ENCODE assay signal across 8 cellular contexts in genomic region chr17:62704381-62704971, GRCh38.
A peak's percentile ranks its signal among the peaks of the same experiment; 100 is the strongest.
DNase-seq lines count a peak whose midpoint lies in the region; ATAC-seq and TF ChIP-seq lines count a peak whose summit lies in the region.

No MANE protein-coding gene starts in this region.

- peak overlapping the region; percentile 74 for H3K4me3 Mint-ChIP-seq in natural killer cell treated with Interleukin-12 subunit alpha and Interleukin-12 subunit beta and Interleukin-15 and Interleukin-18, amount 100 ng/mL, for 72 hours

- TF ChIP-seq CTCF in esophagus muscularis mucosa (IDR thresholded peaks at IDR 0.05): no peak

- peaks cover 0 to 5% (median 0%) of the 10 kb centered on the region in 4 donors for H3K27me3 ChIP-seq in esophagus muscularis mucosa

- no peak for TF ChIP-seq POLR2A in esophagus muscularis mucosa (IDR thresholded peaks at IDR 0.05; ENCODE audit: low read depth)

- 18% methylated on average over 14 of the region's 31 CpGs for WGBS in esophagus muscularis mucosa

- peak overlapping the region; percentile 65 to 90 (median 72) for H3K4me3 ChIP-seq in esophagus muscularis mucosa

- no peaks in the 10 kb centered on the region for H3K9me3 Mint-ChIP-seq in natural killer cell treated with Interleukin-12 subunit alpha and Interleukin-12 subunit beta and Interleukin-15 and Interleukin-18, amount 100 ng/mL, for 72 hours

- H3K27ac ChIP-seq in esophagus muscularis mucosa (replicated peaks in 1 of 4): peak overlapping the region; percentile 61 to 82 (median 74)

- H3K4me1 ChIP-seq in esophagus muscularis mucosa: peaks cover 20 to 29% (median 26%) of the 10 kb centered on the region in 4 donors

- in situ Hi-C loops in G401 (cut with HindIII; ENCODE audit: low sequenced_read_pairs): no loop called here

- DNase-seq in A172 (ENCODE audit: low spot score): peak; percentile 48
- no peak for DNase-seq in esophagus muscularis mucosa (ENCODE audit: extremely low spot score)
- DNase-seq in natural killer cell treated with Interleukin-12 subunit alpha and Interleukin-12 subunit beta and Interleukin-15 and Interleukin-18, amount 100 ng/mL, for 72 hours (ENCODE audit: low spot score): no peak
- DNase-seq in G401 (ENCODE audit: low spot score): no peak
- no peak for DNase-seq in cerebellum (ENCODE audit: low spot score)

- no peaks in the 10 kb centered on the region for H3K36me3 ChIP-seq in esophagus muscularis mucosa

- ATAC-seq in GM21723 (IDR thresholded peaks at IDR 0.05; ENCODE audit: unreplicated experiment) (peak; percentile 14), SK-N-SH treated with all-trans-retinoic acid at 6 μM for 48 hours (peak; percentile 2), HG02623 (IDR thresholded peaks at IDR 0.05; ENCODE audit: unreplicated experiment) (no peak)
- no peak for ATAC-seq in natural killer cell treated with Interleukin-12 subunit alpha and Interleukin-12 subunit beta and Interleukin-15 and Interleukin-18, amount 100 ng/mL, for 72 hours

- H3K4me1 Mint-ChIP-seq in natural killer cell treated with Interleukin-12 subunit alpha and Interleukin-12 subunit beta and Interleukin-15 and Interleukin-18, amount 100 ng/mL, for 72 hours (ENCODE audit: low read depth in 2 of 2): peaks cover 3 to 6% of the 10 kb centered on the region in 2 donors

- intact Hi-C loops in esophagus muscularis mucosa (cut with DNase I): loop anchor here (2.0 to 10.0 kb wide), 2 partner anchors 264 to 370 kb away; no protein-coding TSS in a partner anchor

- TF ChIP-seq EP300 in esophagus muscularis mucosa (IDR thresholded peaks at IDR 0.05): no peak

- no peaks in the 10 kb centered on the region for H3K36me3 Mint-ChIP-seq in natural killer cell treated with Interleukin-12 subunit alpha and Interleukin-12 subunit beta and Interleukin-15 and Interleukin-18, amount 100 ng/mL, for 72 hours

- no peak overlapping the region for H3K27ac Mint-ChIP-seq in natural killer cell treated with Interleukin-12 subunit alpha and Interleukin-12 subunit beta and Interleukin-15 and Interleukin-18, amount 100 ng/mL, for 72 hours

- H3K27me3 Mint-ChIP-seq in natural killer cell treated with Interleukin-12 subunit alpha and Interleukin-12 subunit beta and Interleukin-15 and Interleukin-18, amount 100 ng/mL, for 72 hours: peaks cover 3 to 15% of the 10 kb centered on the region in 2 donors

- peaks cover 0 to 8% (median 6%) of the 10 kb centered on the region in 4 donors for H3K9me3 ChIP-seq in esophagus muscularis mucosa

TF ChIP-seq in SK-N-SH treated with all-trans-retinoic acid at 6 μM for 48 hours, 23 proteins besides CTCF, POLR2A, EP300 and RAD21:
- TF ChIP-seq SNAI2 (CRISPR knock-in tag; IDR thresholded peaks at IDR 0.05) (no peak), ESRRG (CRISPR knock-in tag; IDR thresholded peaks at IDR 0.05) (0 out of 2 replicates have a peak, but pooled peaks have one; percentile 44), TOX (CRISPR knock-in tag; IDR thresholded peaks at IDR 0.05; ENCODE audit: borderline replicate concordance) (no peak), RARB (CRISPR knock-in tag; IDR thresholded peaks at IDR 0.05) (no peak), TCF4 (CRISPR knock-in tag; IDR thresholded peaks at IDR 0.05; ENCODE audit: borderline replicate concordance) (no peak), OSR1 (CRISPR knock-in tag; IDR thresholded peaks at IDR 0.05) (no peak), ZNF8 (CRISPR knock-in tag; IDR thresholded peaks at IDR 0.05) (no peak)
- TF ChIP-seq, protein P1, sequence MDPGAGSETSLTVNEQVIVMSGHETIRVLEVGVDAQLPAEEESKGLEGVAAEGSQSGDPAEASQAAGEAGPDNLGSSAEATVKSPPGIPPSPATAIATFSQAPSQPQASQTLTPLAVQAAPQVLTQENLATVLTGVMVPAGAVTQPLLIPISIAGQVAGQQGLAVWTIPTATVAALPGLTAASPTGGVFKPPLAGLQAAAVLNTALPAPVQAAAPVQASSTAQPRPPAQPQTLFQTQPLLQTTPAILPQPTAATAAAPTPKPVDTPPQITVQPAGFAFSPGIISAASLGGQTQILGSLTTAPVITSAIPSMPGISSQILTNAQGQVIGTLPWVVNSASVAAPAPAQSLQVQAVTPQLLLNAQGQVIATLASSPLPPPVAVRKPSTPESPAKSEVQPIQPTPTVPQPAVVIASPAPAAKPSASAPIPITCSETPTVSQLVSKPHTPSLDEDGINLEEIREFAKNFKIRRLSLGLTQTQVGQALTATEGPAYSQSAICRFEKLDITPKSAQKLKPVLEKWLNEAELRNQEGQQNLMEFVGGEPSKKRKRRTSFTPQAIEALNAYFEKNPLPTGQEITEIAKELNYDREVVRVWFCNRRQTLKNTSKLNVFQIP (CRISPR knock-in tag; IDR thresholded peaks at IDR 0.05; ENCODE audit: borderline replicate concordance, low read depth): no peak

Comparison
In these comparisons a context has a peak if more than half of its experiments do, and no peak if none do; other contexts are left out.
1. ATAC-seq: peak in GM21723 (single experiment) and SK-N-SH treated with all-trans-retinoic acid at 6 μM for 48 hours (single experiment); none in natural killer cell treated with Interleukin-12 subunit alpha and Interleukin-12 subunit beta and Interleukin-15 and Interleukin-18, amount 100 ng/mL, for 72 hours (0 of 2) and HG02623 (single experiment).